Comparison of ENCODE assay signal across 13 cellular contexts in the genomic region with DNA sequence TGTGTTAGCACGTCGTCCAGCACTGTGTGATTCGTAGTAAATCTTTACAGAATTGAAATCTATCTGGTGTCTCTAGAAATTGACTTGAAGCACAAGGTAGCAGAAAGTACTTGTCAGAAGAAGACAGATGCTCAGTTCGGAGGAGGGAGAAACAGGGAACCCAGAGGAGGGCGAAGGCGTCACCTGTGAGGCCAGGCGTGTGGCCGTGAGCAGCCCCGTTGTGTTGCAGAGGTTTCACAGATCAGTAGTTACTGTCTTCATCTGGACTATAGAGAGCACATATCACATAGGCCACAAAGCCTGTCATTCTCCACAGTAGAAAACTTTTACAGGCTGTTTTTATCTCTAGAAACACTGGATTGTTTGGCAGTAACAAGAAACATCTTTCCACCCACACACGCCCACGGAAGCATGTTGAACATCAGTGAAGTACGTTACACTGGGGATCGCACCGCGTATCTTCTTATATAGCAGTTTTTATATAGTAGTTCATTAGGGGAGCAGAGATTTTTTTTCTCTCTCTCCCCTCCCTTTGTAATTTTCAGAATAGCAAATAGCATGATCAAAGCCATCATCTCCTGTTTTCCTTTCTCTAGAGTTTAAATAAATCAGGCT. TPM values are rescaled to one million over a fixed set of nuclear protein-coding genes. Genes with fewer than 3 reads are reported as not detected.
DNase-seq lines count a peak whose midpoint lies in the region; TF ChIP-seq lines count a peak whose summit lies in the region.
"Had no signal": no experiment of that assay in that cellular context is flagged by ENCODE, and none has a peak within 500 bp of the region (broad histone marks: within the 10 kb centered on the region; RNA-seq: fewer than 3 reads in every experiment).

No MANE protein-coding gene starts in this region.

- H3K4me3 ChIP-seq in osteoblast (ENCODE audit: insufficient read depth, low read length) = peak overlapping the region; percentile 62

- no peaks in the 10 kb centered on the region for H3K27me3 ChIP-seq in osteoblast (ENCODE audit: insufficient read depth, low read length)
- H3K27me3 ChIP-seq: vagina had no signal

- no peaks in the 10 kb centered on the region for H3K27me3 Mint-ChIP-seq in glutamatergic neuron (ENCODE audit: unreplicated experiment)
- H3K27me3 Mint-ChIP-seq in activated naive CD8-positive, alpha-beta T cell treated with anti-CD3 and anti-CD28 coated beads for 36 hours = peaks cover 7% of the 10 kb centered on the region
- H3K27me3 Mint-ChIP-seq in activated naive CD4-positive, alpha-beta T cell treated with anti-CD3 and anti-CD28 coated beads for 36 hours (ENCODE audit: low read depth) = peaks cover 20% of the 10 kb centered on the region

- peak overlapping the region; percentile 75 for H3K4me2 ChIP-seq in osteoblast (ENCODE audit: insufficient read depth, low read length)

- no peaks in the 10 kb centered on the region for H3K9me3 ChIP-seq in osteoblast (ENCODE audit: low read depth, low read length)
- H3K9me3 ChIP-seq: neutrophil, vagina had no signal

- H3K4me1 Mint-ChIP-seq in glutamatergic neuron (ENCODE audit: low read depth, unreplicated experiment) = peaks cover 25% of the 10 kb centered on the region
- H3K4me1 Mint-ChIP-seq in activated naive CD8-positive, alpha-beta T cell treated with anti-CD3 and anti-CD28 coated beads for 36 hours = no peaks in the 10 kb centered on the region
- no peaks in the 10 kb centered on the region for H3K4me1 Mint-ChIP-seq in activated naive CD4-positive, alpha-beta T cell treated with anti-CD3 and anti-CD28 coated beads for 36 hours (ENCODE audit: low read depth)
- H3K4me1 Mint-ChIP-seq: activated T-helper 17 cell treated with anti-CD3 and anti-CD28 coated beads, Interleukin-2, amount 50 U/mL, for 72 hours; CD14-positive monocyte had no signal

- CTCF ChIA-PET in activated naive CD4-positive, alpha-beta T cell treated with anti-CD3 and anti-CD28 coated beads for 36 hours (lab: Charles Lee) = interaction anchor here (0.6 to 2.3 kb wide), 4 partner anchors 18 to 701 kb away, joined by 3 to 8 read pairs (median 4); no protein-coding TSS in a partner anchor

- H3K4me3 Mint-ChIP-seq in glutamatergic neuron (ENCODE audit: unreplicated experiment) = peak overlapping the region; percentile 31
- H3K4me3 Mint-ChIP-seq in activated naive CD8-positive, alpha-beta T cell treated with anti-CD3 and anti-CD28 coated beads for 36 hours = no peak overlapping the region
- no peak overlapping the region for H3K4me3 Mint-ChIP-seq in activated naive CD4-positive, alpha-beta T cell treated with anti-CD3 and anti-CD28 coated beads for 36 hours
- H3K4me3 Mint-ChIP-seq: activated T-helper 17 cell treated with anti-CD3 and anti-CD28 coated beads, Interleukin-2, amount 50 U/mL, for 72 hours; CD14-positive monocyte had no signal

- H3K27ac Mint-ChIP-seq in glutamatergic neuron (ENCODE audit: unreplicated experiment) = peak overlapping the region; percentile 65
- no peak overlapping the region for H3K27ac Mint-ChIP-seq in activated naive CD8-positive, alpha-beta T cell treated with anti-CD3 and anti-CD28 coated beads for 36 hours
- no peak overlapping the region for H3K27ac Mint-ChIP-seq in activated naive CD4-positive, alpha-beta T cell treated with anti-CD3 and anti-CD28 coated beads for 36 hours
- H3K27ac Mint-ChIP-seq: activated T-helper 17 cell treated with anti-CD3 and anti-CD28 coated beads, Interleukin-2, amount 50 U/mL, for 72 hours had no signal

- no peaks in the 10 kb centered on the region for H3K79me2 ChIP-seq in osteoblast (ENCODE audit: insufficient read depth, low read length)

- H2AFZ ChIP-seq in osteoblast (ENCODE audit: low read length) = peak overlapping the region; percentile 84

- peak; percentile 45 for DNase-seq in Ammon's horn (ENCODE audit: low spot score)
- peak; percentile 50 for DNase-seq in amniotic epithelial cell (ENCODE audit: low read depth)
- DNase-seq in glutamatergic neuron = no peak
- no peak for DNase-seq in osteoblast (ENCODE audit: insufficient read length, low spot score, missing footprints)
- no peak for DNase-seq in activated naive CD8-positive, alpha-beta T cell treated with anti-CD3 and anti-CD28 coated beads for 36 hours
- no peak for DNase-seq in inferior parietal cortex (ENCODE audit: extremely low spot score)
- no peak for DNase-seq in activated naive CD4-positive, alpha-beta T cell treated with anti-CD3 and anti-CD28 coated beads for 36 hours
- no peak for DNase-seq in activated naive CD4-positive, alpha-beta T cell (lab: John Stamatoyannopoulos, UW)
- DNase-seq: NCI-H2171 had no signal

- peaks cover 8% of the 10 kb centered on the region for H3K36me3 Mint-ChIP-seq in glutamatergic neuron (ENCODE audit: unreplicated experiment)
- no peaks in the 10 kb centered on the region for H3K36me3 Mint-ChIP-seq in activated naive CD8-positive, alpha-beta T cell treated with anti-CD3 and anti-CD28 coated beads for 36 hours
- H3K36me3 Mint-ChIP-seq in activated naive CD4-positive, alpha-beta T cell treated with anti-CD3 and anti-CD28 coated beads for 36 hours (ENCODE audit: low read depth) = no peaks in the 10 kb centered on the region
- H3K36me3 Mint-ChIP-seq: CD14-positive monocyte had no signal

- TF ChIP-seq CTCF in glutamatergic neuron (IDR thresholded peaks at IDR 0.05; ENCODE audit: partially characterized antibody, unreplicated experiment) = no peak
- no peak for TF ChIP-seq CTCF in osteoblast (IDR thresholded peaks at IDR 0.05; ENCODE audit: extremely low read depth, low read depth, low read length)

- H4K20me1 ChIP-seq in osteoblast (ENCODE audit: insufficient read depth, low read length) = no peaks in the 10 kb centered on the region

- intact Hi-C loops in activated naive CD4-positive, alpha-beta T cell treated with anti-CD3 and anti-CD28 coated beads for 36 hours (cut with micrococcal nuclease) = loop anchor here (5.0 kb wide), 1 partner anchor 379 kb away; no protein-coding TSS in a partner anchor

- no peaks in the 10 kb centered on the region for H3K36me3 ChIP-seq in osteoblast (ENCODE audit: insufficient read depth, low read length)
- H3K36me3 ChIP-seq: neutrophil, vagina had no signal

- peaks cover 1% of the 10 kb centered on the region for H3K9me3 Mint-ChIP-seq in glutamatergic neuron (ENCODE audit: unreplicated experiment)
- H3K9me3 Mint-ChIP-seq in activated naive CD8-positive, alpha-beta T cell treated with anti-CD3 and anti-CD28 coated beads for 36 hours = peaks cover 6% of the 10 kb centered on the region
- H3K9me3 Mint-ChIP-seq in activated naive CD4-positive, alpha-beta T cell treated with anti-CD3 and anti-CD28 coated beads for 36 hours = no peaks in the 10 kb centered on the region
- H3K9me3 Mint-ChIP-seq: activated T-helper 17 cell treated with anti-CD3 and anti-CD28 coated beads, Interleukin-2, amount 50 U/mL, for 72 hours had no signal

- H3K27ac ChIP-seq in osteoblast (ENCODE audit: low read depth, low read length) = peak overlapping the region; percentile 13
- H3K27ac ChIP-seq: neutrophil, vagina had no signal

- peaks cover 8% of the 10 kb centered on the region for H3K4me1 ChIP-seq in osteoblast (ENCODE audit: insufficient read depth, low read length)

RNA-seq across cellular contexts. Expression of a gene that starts 48.1 kb away (rescaled TPM):
- total RNA-seq in glutamatergic neuron (ENCODE audit: unreplicated experiment) (not detected), osteoblast (8.0 and 8.8 TPM in 2 replicates)
- not detected for total RNA-seq in activated naive CD8-positive, alpha-beta T cell treated with anti-CD3 and anti-CD28 coated beads for 36 hours
- total RNA-seq in activated naive CD4-positive, alpha-beta T cell treated with anti-CD3 and anti-CD28 coated beads for 36 hours = not detected

Comparison
In these comparisons a context has a peak if more than half of its experiments do, and no peak if none do; other contexts are left out.
1. DNase-seq: peak in Ammon's horn (single experiment) and amniotic epithelial cell (single experiment); none in glutamatergic neuron (single experiment), osteoblast (single experiment), activated naive CD8-positive, alpha-beta T cell treated with anti-CD3 and anti-CD28 coated beads for 36 hours (single experiment), inferior parietal cortex (single experiment), activated naive CD4-positive, alpha-beta T cell treated with anti-CD3 and anti-CD28 coated beads for 36 hours (single experiment) and activated naive CD4-positive, alpha-beta T cell (0 of 4).